In genomic region chr4:183658362-183659028, GRCh38 we compare ENCODE assay signal across 8 cellular contexts. TPM values are rescaled to one million over a fixed set of nuclear protein-coding genes. Genes with fewer than 3 reads are reported as not detected.
DNase-seq lines count a peak whose midpoint lies in the region; ATAC-seq and TF ChIP-seq lines count a peak whose summit lies in the region.

No MANE protein-coding gene starts in this region.

- intact Hi-C loops in activated T-helper 2 cell treated with anti-CD3 and anti-CD28 coated beads, Interferon-gamma antibody, Interleukin-2, Interleukin-4, amounts not matched to agents 10 μg/mL and 5 μg/mL and 100 μg/mL, durations not matched to agents 14 hours and 24 hours and 36 hours (cut with micrococcal nuclease): loop anchor here (1.0 to 5.0 kb wide), 4 partner anchors 64 to 741 kb away; partner anchors contain the start of genes CDKN2AIP and DCTD

- TF ChIP-seq POLR2A in GM18505 (IDR thresholded peaks at IDR 0.05; ENCODE audit: borderline replicate concordance, extremely low read depth, insufficient read depth, insufficient read length): no peak

- peak overlapping the region; percentile 71 for H3K4me3 ChIP-seq in parathyroid adenoma (ENCODE audit: low read depth, low read length)

- H3K4me2 ChIP-seq in parathyroid adenoma (ENCODE audit: low read length): peak overlapping the region; percentile 77

- TF ChIP-seq CTCF in glutamatergic neuron (IDR thresholded peaks at IDR 0.05; ENCODE audit: partially characterized antibody, unreplicated experiment) (no peak), parathyroid adenoma (IDR thresholded peaks at IDR 0.05) (no peak)

- ATAC-seq in GM21367 (IDR thresholded peaks at IDR 0.05; ENCODE audit: unreplicated experiment): peak; percentile 21
- ATAC-seq in GM18505 (IDR thresholded peaks at IDR 0.05; ENCODE audit: unreplicated experiment): no peak

- peak; percentile 19 for DNase-seq in COLO829 (ENCODE audit: low spot score)
- DNase-seq in M059J (ENCODE audit: low read depth): peak; percentile 24
- no peak for DNase-seq in activated T-helper 2 cell treated with anti-CD3 and anti-CD28 coated beads, Interferon-gamma antibody, Interleukin-2, Interleukin-4, amounts not matched to agents 10 μg/mL and 5 μg/mL and 100 μg/mL, durations not matched to agents 14 hours and 24 hours and 36 hours (ENCODE audit: low spot score)
- DNase-seq in glutamatergic neuron: peak; percentile 36
- no peak for DNase-seq in NK-92 (lab: John Stamatoyannopoulos, UW; ENCODE audit: unreplicated experiment)

- no peaks in the 10 kb centered on the region for H3K27me3 Mint-ChIP-seq in activated T-helper 2 cell treated with anti-CD3 and anti-CD28 coated beads, Interferon-gamma antibody, Interleukin-2, Interleukin-4, amounts not matched to agents 10 μg/mL and 5 μg/mL and 100 μg/mL, durations not matched to agents 14 hours and 24 hours and 36 hours (ENCODE audit: low read depth)
- H3K27me3 Mint-ChIP-seq in glutamatergic neuron (ENCODE audit: unreplicated experiment): peaks cover 2% of the 10 kb centered on the region

- H3K27me3 ChIP-seq in parathyroid adenoma (ENCODE audit: control insufficient read depth, insufficient read depth, low read length): no peaks in the 10 kb centered on the region

- no peaks in the 10 kb centered on the region for H3K9me3 Mint-ChIP-seq in activated T-helper 2 cell treated with anti-CD3 and anti-CD28 coated beads, Interferon-gamma antibody, Interleukin-2, Interleukin-4, amounts not matched to agents 10 μg/mL and 5 μg/mL and 100 μg/mL, durations not matched to agents 14 hours and 24 hours and 36 hours
- no peaks in the 10 kb centered on the region for H3K9me3 Mint-ChIP-seq in glutamatergic neuron (ENCODE audit: unreplicated experiment)

- no peaks in the 10 kb centered on the region for H3K79me2 ChIP-seq in parathyroid adenoma

- H3K27ac Mint-ChIP-seq in activated T-helper 2 cell treated with anti-CD3 and anti-CD28 coated beads, Interferon-gamma antibody, Interleukin-2, Interleukin-4, amounts not matched to agents 10 μg/mL and 5 μg/mL and 100 μg/mL, durations not matched to agents 14 hours and 24 hours and 36 hours: peak overlapping the region; percentile 96
- H3K27ac Mint-ChIP-seq in glutamatergic neuron (ENCODE audit: unreplicated experiment): peak overlapping the region; percentile 91

- H3K27ac ChIP-seq in parathyroid adenoma: peak overlapping the region; percentile 53

- H3K9ac ChIP-seq in parathyroid adenoma: no peak overlapping the region

- peaks cover 22% of the 10 kb centered on the region for H3K4me1 Mint-ChIP-seq in activated T-helper 2 cell treated with anti-CD3 and anti-CD28 coated beads, Interferon-gamma antibody, Interleukin-2, Interleukin-4, amounts not matched to agents 10 μg/mL and 5 μg/mL and 100 μg/mL, durations not matched to agents 14 hours and 24 hours and 36 hours (ENCODE audit: low read depth)
- peaks cover 10% of the 10 kb centered on the region for H3K4me1 Mint-ChIP-seq in glutamatergic neuron (ENCODE audit: low read depth, unreplicated experiment)

- H3K36me3 ChIP-seq in parathyroid adenoma (ENCODE audit: control insufficient read depth, insufficient read depth, low read length): no peaks in the 10 kb centered on the region

- peak overlapping the region; percentile 93 for H3K4me3 Mint-ChIP-seq in activated T-helper 2 cell treated with anti-CD3 and anti-CD28 coated beads, Interferon-gamma antibody, Interleukin-2, Interleukin-4, amounts not matched to agents 10 μg/mL and 5 μg/mL and 100 μg/mL, durations not matched to agents 14 hours and 24 hours and 36 hours (ENCODE audit: low read depth)
- H3K4me3 Mint-ChIP-seq in glutamatergic neuron (ENCODE audit: unreplicated experiment): peak overlapping the region; percentile 97

- peaks cover 27% of the 10 kb centered on the region for H3K36me3 Mint-ChIP-seq in activated T-helper 2 cell treated with anti-CD3 and anti-CD28 coated beads, Interferon-gamma antibody, Interleukin-2, Interleukin-4, amounts not matched to agents 10 μg/mL and 5 μg/mL and 100 μg/mL, durations not matched to agents 14 hours and 24 hours and 36 hours (ENCODE audit: low read depth)
- H3K36me3 Mint-ChIP-seq in glutamatergic neuron (ENCODE audit: unreplicated experiment): no peaks in the 10 kb centered on the region

- H2AFZ ChIP-seq in parathyroid adenoma: peak overlapping the region; percentile 89

- H3K4me1 ChIP-seq in parathyroid adenoma: no peaks in the 10 kb centered on the region

- H3K9me3 ChIP-seq in parathyroid adenoma (ENCODE audit: control insufficient read depth, low read length): no peaks in the 10 kb centered on the region

RNA-seq across cellular contexts. Expression of gene RWDD4, which starts 0.5 kb away (rescaled TPM):
- 20.7 and 31.2 TPM in 2 replicates for total RNA-seq in M059J (2014; rRNA removed; shearing (Covaris generic))
- 26.3 and 27.6 TPM in 2 replicates for total RNA-seq in activated T-helper 2 cell treated with anti-CD3 and anti-CD28 coated beads, Interferon-gamma antibody, Interleukin-2, Interleukin-4, amounts not matched to agents 10 μg/mL and 5 μg/mL and 100 μg/mL, durations not matched to agents 14 hours and 24 hours and 36 hours
- total RNA-seq in glutamatergic neuron (ENCODE audit: unreplicated experiment): 17.8 TPM

RNA-seq across cellular contexts. Expression of gene TRAPPC11, which starts 0.6 kb away (rescaled TPM):
- 15.4 and 24.6 TPM in 2 replicates for total RNA-seq in M059J (2014; rRNA removed; shearing (Covaris generic))
- 28.1 and 32.0 TPM in 2 replicates for total RNA-seq in activated T-helper 2 cell treated with anti-CD3 and anti-CD28 coated beads, Interferon-gamma antibody, Interleukin-2, Interleukin-4, amounts not matched to agents 10 μg/mL and 5 μg/mL and 100 μg/mL, durations not matched to agents 14 hours and 24 hours and 36 hours
- 56.2 TPM for total RNA-seq in glutamatergic neuron (ENCODE audit: unreplicated experiment)

Comparison
In these comparisons a context has a peak if more than half of its experiments do, and no peak if none do; other contexts are left out.
1. DNase-seq: peak in COLO829 (single experiment), M059J (single experiment) and glutamatergic neuron (single experiment); none in activated T-helper 2 cell treated with anti-CD3 and anti-CD28 coated beads, Interferon-gamma antibody, Interleukin-2, Interleukin-4, amounts not matched to agents 10 μg/mL and 5 μg/mL and 100 μg/mL, durations not matched to agents 14 hours and 24 hours and 36 hours (single experiment) and NK-92 (single experiment).